In genomic region chr16:64990101-64990500, GRCh38 we compare ENCODE assay signal across 26 cellular contexts.
"Had no signal": no experiment of that assay in that cellular context is flagged by ENCODE, and none has a peak within 500 bp of the region (broad histone marks: within the 10 kb centered on the region; RNA-seq: fewer than 3 reads in every experiment).

No MANE protein-coding gene starts in this region.

- H3K9me3 ChIP-seq: Peyer's patch had no signal

- ATAC-seq: activated T-cell treated with anti-CD3 and anti-CD28 coated beads, Interleukin-2, amount 50 U/mL, for 4 hours; T-helper 17 cell had no signal

- H3K4me1 ChIP-seq: Peyer's patch had no signal

- H3K4me1 Mint-ChIP-seq: activated B cell treated with CpG ODN at 0.5 μM for 24 hours; activated CD4-positive, alpha-beta T cell treated with anti-CD3 and anti-CD28 coated beads, Interleukin-2, amount 10 ng/mL, durations not matched to agents 7 days and 5 days; T-helper 17 cell had no signal

- H3K4me3 Mint-ChIP-seq: activated B cell treated with CpG ODN at 0.5 μM for 24 hours; activated CD4-positive, alpha-beta memory T cell treated with anti-CD3 and anti-CD28 coated beads for 36 hours; activated CD4-positive, alpha-beta T cell treated with anti-CD3 and anti-CD28 coated beads, Interleukin-2, amount 10 ng/mL, durations not matched to agents 7 days and 5 days; activated naive CD4-positive, alpha-beta T cell treated with anti-CD3 and anti-CD28 coated beads for 36 hours; activated naive CD8-positive, alpha-beta T cell; activated T-cell treated with anti-CD3 and anti-CD28 coated beads, Interleukin-2, amount 50 U/mL, for 4 hours; T-helper 17 cell had no signal

- H3K27me3 ChIP-seq: Peyer's patch had no signal

- FAIRE-seq: TTC549 had no signal

- H3K27ac Mint-ChIP-seq: activated B cell treated with CpG ODN at 0.5 μM for 24 hours; activated CD4-positive, alpha-beta memory T cell treated with anti-CD3 and anti-CD28 coated beads for 36 hours; activated CD4-positive, alpha-beta T cell treated with anti-CD3 and anti-CD28 coated beads, Interleukin-2, amount 10 ng/mL, durations not matched to agents 7 days and 5 days; activated naive CD4-positive, alpha-beta T cell treated with anti-CD3 and anti-CD28 coated beads for 36 hours; activated naive CD8-positive, alpha-beta T cell; T-helper 17 cell had no signal

- H3K27me3 Mint-ChIP-seq: activated B cell treated with CpG ODN at 0.5 μM for 24 hours; activated CD4-positive, alpha-beta memory T cell treated with anti-CD3 and anti-CD28 coated beads for 36 hours; activated CD4-positive, alpha-beta T cell treated with anti-CD3 and anti-CD28 coated beads, Interleukin-2, amount 10 ng/mL, durations not matched to agents 7 days and 5 days; activated naive CD8-positive, alpha-beta T cell; T-helper 17 cell had no signal

- DNase-seq: activated B cell treated with CpG ODN at 0.5 μM for 24 hours; activated CD4-positive, alpha-beta memory T cell treated with anti-CD3 and anti-CD28 coated beads for 36 hours; activated CD4-positive, alpha-beta T cell treated with anti-CD3 and anti-CD28 coated beads for 1 hour; activated CD4-positive, alpha-beta T cell treated with anti-CD3 and anti-CD28 coated beads, Interleukin-2, amount 10 ng/mL, durations not matched to agents 7 days and 5 days; activated CD8-positive, alpha-beta memory T cell treated with anti-CD3 and anti-CD28 coated beads for 24 hours; activated gamma-delta T cell; activated naive CD4-positive, alpha-beta T cell treated with anti-CD3 and anti-CD28 coated beads for 36 hours; activated T-cell treated with anti-CD3 and anti-CD28 coated beads, Interleukin-2, amount 50 U/mL, for 4 hours; amygdala; caudate nucleus; KG1; NCI-H1092; NCI-H1417 treated with DMSO at 0.1 percent for 48 hours; NCI-H1694 treated with DMSO at 0.1 percent for 48 hours; NCI-H2029 treated with DMSO at 0.1 percent for 48 hours; NCI-H345; NCI-H510A; NCI-H526 treated with DMSO at 0.1 percent for 48 hours; NK-92 treated with Interleukin-12 subunit alpha and Interleukin-12 subunit beta, amount 100 ng/mL, for 24 hours; OCI-M1; Peyer's patch; SHP77 treated with DMSO at 0.1 percent for 48 hours; T-helper 17 cell; T-helper 9 cell had no signal

- H3K27ac ChIP-seq: Peyer's patch had no signal

- H3K9me3 Mint-ChIP-seq: activated CD4-positive, alpha-beta T cell treated with anti-CD3 and anti-CD28 coated beads, Interleukin-2, amount 10 ng/mL, durations not matched to agents 7 days and 5 days had no signal

- H3K4me3 ChIP-seq: Peyer's patch had no signal

- H3K36me3 Mint-ChIP-seq: activated CD4-positive, alpha-beta memory T cell treated with anti-CD3 and anti-CD28 coated beads for 36 hours; activated naive CD8-positive, alpha-beta T cell had no signal
